ENCODE assay signal across 1 cellular context in the genomic region with DNA sequence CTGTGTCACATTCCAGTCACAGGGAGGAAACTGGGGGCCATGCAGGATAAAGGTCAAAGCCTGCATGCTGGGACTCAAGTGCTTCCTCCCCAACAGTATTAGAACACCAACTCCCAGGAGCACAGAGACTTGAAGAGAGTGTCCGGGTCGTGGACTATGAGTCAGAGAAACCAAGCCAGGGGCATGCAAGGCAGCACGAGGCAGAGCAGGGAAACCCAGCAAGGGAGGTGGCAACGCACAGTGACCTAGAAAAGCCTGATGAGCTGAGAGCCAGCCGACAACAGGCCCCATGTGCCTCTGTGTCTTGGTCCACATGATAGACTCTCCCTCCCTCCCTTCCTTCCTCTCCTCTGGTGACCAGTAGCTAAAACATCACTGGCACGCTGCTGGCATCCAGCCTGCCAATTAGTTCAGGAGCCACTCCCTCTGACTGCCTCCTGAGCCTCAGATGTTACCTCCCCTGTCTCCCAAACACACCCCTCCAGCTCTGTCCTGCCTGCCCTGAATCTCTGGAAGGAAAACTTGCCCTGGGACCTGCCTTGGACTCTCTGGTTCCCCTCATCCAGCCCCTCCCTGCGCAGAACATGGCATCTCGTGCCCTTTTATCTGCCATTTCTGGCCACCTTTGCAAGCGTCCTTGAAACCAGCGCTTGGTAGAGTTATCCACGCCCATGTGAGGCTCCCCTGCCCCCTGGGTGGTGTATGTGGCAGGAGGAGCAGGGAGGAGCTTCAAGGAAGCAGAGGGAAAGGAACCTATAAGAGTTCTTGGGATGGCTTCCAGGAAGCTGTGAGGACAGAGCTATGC.
TF ChIP-seq lines count a peak whose summit lies in the region.

No MANE protein-coding gene starts in this region.

TF ChIP-seq in GM23338, 12 proteins besides CTCF, POLR2A, EP300 and RAD21 (continued from another document):
- TF ChIP-seq ETS1 (IDR thresholded peaks at IDR 0.05) (no peak), ZNF331 (CRISPR knock-in tag; IDR thresholded peaks at IDR 0.05; ENCODE audit: low read depth) (no peak), POLR2AphosphoS5 (IDR thresholded peaks at IDR 0.05; ENCODE audit: low read depth) (no peak), ZNF462 (CRISPR knock-in tag; IDR thresholded peaks at IDR 0.05) (no peak)
